In the genomic region with DNA sequence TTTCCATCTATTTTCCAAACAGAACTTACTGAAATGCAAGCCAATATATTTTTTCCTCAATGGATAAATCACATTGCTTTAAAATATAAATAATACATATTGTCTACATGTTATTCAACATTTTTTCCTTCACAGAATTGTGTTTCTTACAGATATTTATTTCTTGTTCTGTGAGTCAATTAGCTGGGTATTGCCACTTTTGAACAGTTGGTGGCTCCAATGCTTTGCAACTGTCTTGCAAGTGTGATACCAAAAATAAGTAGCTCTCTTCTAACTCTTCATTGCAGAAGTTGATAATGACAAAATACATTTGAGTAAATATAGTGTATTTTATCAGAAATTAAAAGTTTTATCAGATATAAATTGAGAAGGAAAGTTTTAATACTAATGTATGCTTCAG, we compare ENCODE assay signal across 9 cellular contexts. TPM values are rescaled to one million over a fixed set of nuclear protein-coding genes. Genes with fewer than 3 reads are reported as not detected.
DNase-seq lines count a peak whose midpoint lies in the region; ATAC-seq and TF ChIP-seq lines count a peak whose summit lies in the region.
"Had no signal": no experiment of that assay in that cellular context is flagged by ENCODE, and none has a peak within 500 bp of the region (broad histone marks: within the 10 kb centered on the region; RNA-seq: fewer than 3 reads in every experiment).

No MANE protein-coding gene starts in this region.

- H3K27ac ChIP-seq in heart left ventricle (no peak overlapping the region), right cardiac atrium (ENCODE audit: low read length) (no peak overlapping the region), foreskin keratinocyte (no peak overlapping the region), upper lobe of right lung (no peak overlapping the region)
- H3K27ac ChIP-seq: HL-60 had no signal

- TF ChIP-seq POLR2A in heart left ventricle (IDR thresholded peaks at IDR 0.05): no peak

- ATAC-seq in heart left ventricle: no peak
- no peak for ATAC-seq in right cardiac atrium
- no peak for ATAC-seq in foreskin keratinocyte
- ATAC-seq in upper lobe of right lung: no peak
- ATAC-seq in GM21619 (IDR thresholded peaks at IDR 0.05; ENCODE audit: unreplicated experiment): no peak

- no peaks in the 10 kb centered on the region for H3K36me3 ChIP-seq in heart left ventricle
- H3K36me3 ChIP-seq in upper lobe of right lung: no peaks in the 10 kb centered on the region

- H3K27me3 ChIP-seq in heart left ventricle (peaks cover 0 to 4% (median 0%) of the 10 kb centered on the region in 9 donors), right cardiac atrium (ENCODE audit: control insufficient read depth, insufficient read depth) (no peaks in the 10 kb centered on the region), foreskin keratinocyte (peaks cover 7% of the 10 kb centered on the region), upper lobe of right lung (no peaks in the 10 kb centered on the region)

- peak in 11 of 12 donors; percentile 22 to 50 (median 26) for TF ChIP-seq CTCF in heart left ventricle (IDR thresholded peaks at IDR 0.05)
- peak; percentile 62 for TF ChIP-seq CTCF in foreskin keratinocyte (conservative IDR thresholded peaks at IDR 0.05)
- peak; percentile 46 for TF ChIP-seq CTCF in upper lobe of right lung (IDR thresholded peaks at IDR 0.05)

- DNase-seq in heart left ventricle: no peak
- DNase-seq in right cardiac atrium: no peak
- DNase-seq in OCI-M1 (lab: John Stamatoyannopoulos, UW): peak; percentile 71
- DNase-seq in foreskin keratinocyte: peak in 1 of 2 donors; percentile 25
- DNase-seq in upper lobe of right lung: no peak
- DNase-seq in cerebellar nuclear complex (lab: John Stamatoyannopoulos, UW): no peak
- DNase-seq in OCI-M2 (lab: John Stamatoyannopoulos, UW; ENCODE audit: unreplicated experiment): no peak

- no peaks in the 10 kb centered on the region for H3K9me3 ChIP-seq in heart left ventricle
- H3K9me3 ChIP-seq in right cardiac atrium (ENCODE audit: control insufficient read depth, low read length): no peaks in the 10 kb centered on the region
- no peaks in the 10 kb centered on the region for H3K9me3 ChIP-seq in upper lobe of right lung

- intact Hi-C loops in heart left ventricle (cut with DNase I): loop anchor here (1.0 to 10.0 kb wide), 5 partner anchors 341 to 401 kb away; no protein-coding TSS in a partner anchor
- intact Hi-C loops in right cardiac atrium (cut with DNase I): loop anchor here in 3 of 4 donors (10.0 kb wide), 2 partner anchors 343 to 403 kb away; no protein-coding TSS in a partner anchor
- intact Hi-C loops in upper lobe of right lung (cut with DNase I): no loop called here

- H3K4me3 ChIP-seq in heart left ventricle: no peak overlapping the region
- no peak overlapping the region for H3K4me3 ChIP-seq in right cardiac atrium (ENCODE audit: low read length)
- no peak overlapping the region for H3K4me3 ChIP-seq in upper lobe of right lung

- H3K4me1 ChIP-seq in heart left ventricle: no peaks in the 10 kb centered on the region
- H3K4me1 ChIP-seq in right cardiac atrium (ENCODE audit: control insufficient read depth, insufficient read depth, low read length): no peaks in the 10 kb centered on the region
- H3K4me1 ChIP-seq in foreskin keratinocyte: no peaks in the 10 kb centered on the region
- no peaks in the 10 kb centered on the region for H3K4me1 ChIP-seq in upper lobe of right lung

RNA-seq across cellular contexts. Expression of gene GPC5, which starts 17.1 kb away (rescaled TPM):
- 1 to 10 TPM in 3 of 9 donors, under 1 TPM in 6; 0.14 to 2.9 (median 0.91) TPM for total RNA-seq in heart left ventricle
- under 1 TPM in 1 of 2 donors, not detected in 1; 0.34 TPM for polyA plus RNA-seq in heart left ventricle
- total RNA-seq in right cardiac atrium: 1 to 10 TPM in 3 of 4 donors, under 1 TPM in 1; 0.99 to 4.3 (median 2.6) TPM
- 1.6 TPM for polyA plus RNA-seq in right cardiac atrium
- total RNA-seq in foreskin keratinocyte: 0.03 and 0.11 TPM in 2 replicates
- not detected in 2 replicates for polyA plus RNA-seq in foreskin keratinocyte
- 8.1 TPM for total RNA-seq in upper lobe of right lung

RNA-seq across cellular contexts. Expression of gene MIR17HG, which starts 33.9 kb away (rescaled TPM):
- total RNA-seq in heart left ventricle (1 to 10 TPM in 5 of 9 donors, under 1 TPM in 4; 0.67 to 2.4 (median 1.1) TPM), right cardiac atrium (1 to 10 TPM; 1.6 to 2.6 (median 2.0) TPM), foreskin keratinocyte (7.9 and 9.0 TPM in 2 replicates), upper lobe of right lung (3.3 TPM)
- polyA plus RNA-seq in heart left ventricle (1 to 10 TPM in 1 of 2 donors, under 1 TPM in 1; 0.22 to 1.9 TPM), right cardiac atrium (1.1 TPM), foreskin keratinocyte (1.7 and 2.2 TPM in 2 replicates)
